Comparison of ENCODE assay signal across 15 cellular contexts in the genomic region with DNA sequence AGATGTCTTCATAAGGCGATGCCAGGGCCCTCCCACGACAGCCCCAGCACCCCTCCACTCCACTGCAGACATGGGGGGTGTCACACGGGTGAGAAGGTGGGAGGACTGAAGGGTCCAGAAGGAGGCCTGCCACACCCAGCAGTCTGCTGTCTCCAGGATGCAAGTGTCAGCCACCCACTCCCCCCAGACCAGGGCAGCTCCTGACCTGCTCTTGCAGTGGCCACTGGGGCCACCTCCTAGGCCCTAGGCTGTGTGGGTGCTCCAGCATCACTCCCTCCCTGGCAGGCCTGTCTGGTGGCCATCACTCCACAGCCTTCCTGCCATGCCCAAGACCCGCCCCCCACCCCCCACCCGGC.
DNase-seq lines count a peak whose midpoint lies in the region; TF ChIP-seq lines count a peak whose summit lies in the region.
"Had no signal": no experiment of that assay in that cellular context is flagged by ENCODE, and none has a peak within 500 bp of the region (broad histone marks: within the 10 kb centered on the region; RNA-seq: fewer than 3 reads in every experiment).

No MANE protein-coding gene starts in this region.

- POLR2A ChIA-PET in MCF 10A (lab: Yijun Ruan, JAX): no interaction called here

- H3K27me3 Mint-ChIP-seq in MCF 10A (ENCODE audit: insufficient read depth, unreplicated experiment) (peaks cover 24% of the 10 kb centered on the region), nephron progenitor cell (ENCODE audit: low read depth, poor library complexity) (peaks cover 20% of the 10 kb centered on the region)

- intact Hi-C loops in breast epithelium (cut with DNase I; ENCODE audit: low total_unique reads) (loop anchor here (5.0 kb wide), 1 partner anchor 452 kb away; no protein-coding TSS in a partner anchor), MCF 10A (cut with micrococcal nuclease) (no loop called here), tibial artery (cut with DNase I; ENCODE audit: low total_unique reads) (no loop called here)

- CTCF ChIA-PET in MCF 10A (lab: Yijun Ruan, JAX): interaction anchor here (1.0 kb wide), 1 partner anchor 452 kb away, joined by 3 read pairs; no protein-coding TSS in a partner anchor

- H3K4me1 ChIP-seq in breast epithelium (no peaks in the 10 kb centered on the region), ectodermal cell (ENCODE audit: control insufficient read depth, insufficient read depth, low read length) (peaks cover 7% of the 10 kb centered on the region), tibial artery (peaks cover 0 to 16% (median 10%) of the 10 kb centered on the region in 4 donors)
- H3K4me1 ChIP-seq: HAP-1 had no signal

- H3K36me3 ChIP-seq in breast epithelium: no peaks in the 10 kb centered on the region
- no peaks in the 10 kb centered on the region for H3K36me3 ChIP-seq in ectodermal cell (ENCODE audit: control insufficient read depth, insufficient read depth, low read length)
- no peaks in the 10 kb centered on the region for H3K36me3 ChIP-seq in tibial artery
- H3K36me3 ChIP-seq: HAP-1 had no signal

- DNase-seq in breast epithelium (ENCODE audit: low spot score in 2 of 2) (no peak), MCF 10A (ENCODE audit: unreplicated experiment) (no peak), nephron progenitor cell (no peak), tibial artery (no peak), NCI-H1930 (lab: John Stamatoyannopoulos, UW) (no peak), HuH-7 (ENCODE audit: low spot score) (no peak), KG1 (lab: John Stamatoyannopoulos, UW) (no peak)
- DNase-seq: activated naive CD8-positive, alpha-beta T cell treated with anti-CD3 and anti-CD28 coated beads, Interleukin-2, amount 10 ng/mL, durations not matched to agents 7 days and 5 days; naive thymus-derived CD8-positive, alpha-beta T cell; PC-3; stimulated activated CD4-positive, alpha-beta T cell treated with anti-CD3 and anti-CD28 coated beads, Interleukin-2, amount 100 ng/mL, for 24 hours; stimulated activated naive CD4-positive, alpha-beta T cell had no signal

- H3K27me3 ChIP-seq in breast epithelium (peaks cover 0 to 4% of the 10 kb centered on the region in 2 donors), ectodermal cell (ENCODE audit: control insufficient read depth, insufficient read depth, low read length, poor library complexity, severe bottlenecking) (peaks cover 67% of the 10 kb centered on the region), tibial artery (peaks cover 0 to 5% of the 10 kb centered on the region in 2 donors)

- H3K27ac Mint-ChIP-seq in MCF 10A (ENCODE audit: low read depth, unreplicated experiment) (no peak overlapping the region), nephron progenitor cell (no peak overlapping the region)
- H3K27ac Mint-ChIP-seq: activated naive CD8-positive, alpha-beta T cell treated with anti-CD3 and anti-CD28 coated beads, Interleukin-2, amount 10 ng/mL, durations not matched to agents 7 days and 5 days; T-helper 2 cell treated with Interferon-gamma antibody and Interleukin-4, amounts not matched to agents 5 μg/mL and 100 μg/mL, for 36 hours had no signal

- no peak for TF ChIP-seq POLR2A in breast epithelium (IDR thresholded peaks at IDR 0.05)

- peaks cover 8% of the 10 kb centered on the region in 2 donors for H3K9me3 ChIP-seq in breast epithelium
- peaks cover under 1% of the 10 kb centered on the region for H3K9me3 ChIP-seq in ectodermal cell (ENCODE audit: control insufficient read depth, low read length)
- H3K9me3 ChIP-seq in tibial artery: peaks cover 0 to 10% (median 6%) of the 10 kb centered on the region in 3 donors
- H3K9me3 ChIP-seq: HAP-1 had no signal

- H3K4me3 Mint-ChIP-seq in MCF 10A (ENCODE audit: unreplicated experiment) (no peak overlapping the region), nephron progenitor cell (peak overlapping the region; percentile 73)
- H3K4me3 Mint-ChIP-seq: activated naive CD8-positive, alpha-beta T cell treated with anti-CD3 and anti-CD28 coated beads, Interleukin-2, amount 10 ng/mL, durations not matched to agents 7 days and 5 days; T-helper 2 cell treated with Interferon-gamma antibody and Interleukin-4, amounts not matched to agents 5 μg/mL and 100 μg/mL, for 36 hours had no signal

- no peaks in the 10 kb centered on the region for H3K9me3 Mint-ChIP-seq in MCF 10A (ENCODE audit: unreplicated experiment)
- peaks cover 12% of the 10 kb centered on the region for H3K9me3 Mint-ChIP-seq in nephron progenitor cell
- H3K9me3 Mint-ChIP-seq: activated naive CD8-positive, alpha-beta T cell treated with anti-CD3 and anti-CD28 coated beads, Interleukin-2, amount 10 ng/mL, durations not matched to agents 7 days and 5 days; naive thymus-derived CD8-positive, alpha-beta T cell; T-helper 2 cell treated with Interferon-gamma antibody and Interleukin-4, amounts not matched to agents 5 μg/mL and 100 μg/mL, for 36 hours had no signal

- H3K27ac ChIP-seq in breast epithelium (peak overlapping the region; percentile 48 to 80), ectodermal cell (ENCODE audit: insufficient read depth, low read depth, low read length, poor library complexity, severe bottlenecking) (no peak overlapping the region), tibial artery (no peak overlapping the region)

- TF ChIP-seq CTCF in breast epithelium (IDR thresholded peaks at IDR 0.05) (no peak), MCF 10A (IDR thresholded peaks at IDR 0.05; ENCODE audit: unreplicated experiment) (no peak), nephron progenitor cell (IDR thresholded peaks at IDR 0.05) (no peak), tibial artery (IDR thresholded peaks at IDR 0.05) (no peak)

- H3K4me3 ChIP-seq in breast epithelium (peak overlapping the region; percentile 40 to 74 (median 51)), ectodermal cell (ENCODE audit: insufficient read depth, low read depth, low read length) (peak overlapping the region; percentile 39), tibial artery (peak overlapping the region; percentile 40 to 50)

- WGBS in ectodermal cell, 2 experiments: 69 to 74% methylated on average over 3 to 5 of the region's 5 CpGs

- H3K36me3 Mint-ChIP-seq in MCF 10A (ENCODE audit: insufficient read depth, unreplicated experiment) (no peaks in the 10 kb centered on the region), nephron progenitor cell (ENCODE audit: low read depth) (no peaks in the 10 kb centered on the region)
- H3K36me3 Mint-ChIP-seq: activated naive CD8-positive, alpha-beta T cell treated with anti-CD3 and anti-CD28 coated beads, Interleukin-2, amount 10 ng/mL, durations not matched to agents 7 days and 5 days; naive thymus-derived CD8-positive, alpha-beta T cell had no signal

- BruUV-seq in MCF 10A (replicated peaks; lab: Mats Ljungman, UMichigan): no TSS peak

- H3K4me1 Mint-ChIP-seq in MCF 10A (ENCODE audit: insufficient read depth, unreplicated experiment) (peaks cover 5% of the 10 kb centered on the region), nephron progenitor cell (peaks cover 44% of the 10 kb centered on the region)
- H3K4me1 Mint-ChIP-seq: activated naive CD8-positive, alpha-beta T cell treated with anti-CD3 and anti-CD28 coated beads, Interleukin-2, amount 10 ng/mL, durations not matched to agents 7 days and 5 days had no signal

Comparison
In these comparisons a context has a peak if more than half of its experiments do, and no peak if none do; other contexts are left out.
1. H3K27ac ChIP-seq: peak in breast epithelium (2 of 2); none in ectodermal cell (single experiment) and tibial artery (0 of 2).
2. Peak in every context shown above with its lines, with median percentiles within 50 percentile points of each other: H3K4me3 ChIP-seq.